17 cellular contexts compared by ENCODE assay signal in the genomic region with DNA sequence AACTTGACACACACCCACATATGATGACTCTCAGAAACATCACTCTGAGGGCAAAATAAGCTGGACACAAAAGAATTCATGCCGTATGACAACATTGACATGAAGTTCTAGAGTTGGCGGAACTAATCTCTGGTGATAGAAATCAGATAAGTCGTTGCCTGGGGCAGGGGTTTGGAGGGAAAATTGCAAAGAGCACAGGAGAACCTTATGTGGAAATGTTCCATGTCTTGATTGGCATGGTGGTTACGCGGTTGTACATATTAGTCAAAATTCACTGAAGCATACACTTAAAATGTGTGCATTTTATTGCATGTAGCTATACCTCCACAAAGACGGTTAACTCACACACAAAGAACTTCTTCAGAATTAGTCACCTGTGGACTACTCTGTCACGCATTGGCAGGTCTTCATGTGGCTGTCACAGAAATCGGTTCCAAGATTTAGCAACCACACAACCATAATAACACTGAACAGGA.
DNase-seq lines count a peak whose midpoint lies in the region; ATAC-seq and TF ChIP-seq lines count a peak whose summit lies in the region.
"Had no signal": no experiment of that assay in that cellular context is flagged by ENCODE, and none has a peak within 500 bp of the region (broad histone marks: within the 10 kb centered on the region; RNA-seq: fewer than 3 reads in every experiment).

No MANE protein-coding gene starts in this region.

- TF ChIP-seq CTCF in epithelial cell of esophagus (IDR thresholded peaks at IDR 0.05; ENCODE audit: insufficient read depth, low read depth, low read length, missing control alignments) (no peak), tibial nerve (IDR thresholded peaks at IDR 0.05) (no peak)

- H3K4me1 ChIP-seq in tibial nerve = no peaks in the 10 kb centered on the region
- H3K4me1 ChIP-seq: ascending aorta, sigmoid colon, SJCRH30 had no signal

- H3K36me3 ChIP-seq in tibial nerve = no peaks in the 10 kb centered on the region
- H3K36me3 ChIP-seq: ascending aorta, sigmoid colon, SJCRH30 had no signal

- TF ChIP-seq EP300 in tibial nerve (IDR thresholded peaks at IDR 0.05) = no peak

- ATAC-seq in GM18867 (IDR thresholded peaks at IDR 0.05; ENCODE audit: unreplicated experiment) (peak; percentile 74), HG03432 (IDR thresholded peaks at IDR 0.05; ENCODE audit: unreplicated experiment) (peak; percentile 76)
- ATAC-seq in activated naive CD8-positive, alpha-beta T cell treated with anti-CD3 and anti-CD28 coated beads, Interleukin-2, amount 50 U/mL, for 24 hours = no peak
- ATAC-seq: HepG2 had no signal

- H3K27me3 Mint-ChIP-seq in activated naive CD8-positive, alpha-beta T cell treated with anti-CD3 and anti-CD28 coated beads, Interleukin-2, amount 50 U/mL, for 24 hours = peaks cover 11% of the 10 kb centered on the region

- H3K4me3 ChIP-seq in epithelial cell of esophagus (ENCODE audit: low read length) (no peak overlapping the region), tibial nerve (no peak overlapping the region)
- H3K4me3 ChIP-seq: ascending aorta, sigmoid colon, SJCRH30 had no signal

- H3K9me3 Mint-ChIP-seq in activated naive CD8-positive, alpha-beta T cell treated with anti-CD3 and anti-CD28 coated beads, Interleukin-2, amount 50 U/mL, for 24 hours = no peaks in the 10 kb centered on the region

- H3K4me3 Mint-ChIP-seq in activated naive CD8-positive, alpha-beta T cell treated with anti-CD3 and anti-CD28 coated beads, Interleukin-2, amount 50 U/mL, for 24 hours = no peak overlapping the region

- 92 to 93% methylated on average over 8 of the region's 8 CpGs for WGBS in tibial nerve, 2 donors

- no peaks in the 10 kb centered on the region for H3K9me3 ChIP-seq in tibial nerve
- H3K9me3 ChIP-seq: ascending aorta, sigmoid colon had no signal

- H3K27ac Mint-ChIP-seq in activated naive CD8-positive, alpha-beta T cell treated with anti-CD3 and anti-CD28 coated beads, Interleukin-2, amount 50 U/mL, for 24 hours = no peak overlapping the region

- H3K27me3 ChIP-seq in tibial nerve = no peaks in the 10 kb centered on the region
- H3K27me3 ChIP-seq: ascending aorta had no signal

- no peak for TF ChIP-seq POLR2A in tibial nerve (IDR thresholded peaks at IDR 0.05)

- no peaks in the 10 kb centered on the region for H3K4me1 Mint-ChIP-seq in activated naive CD8-positive, alpha-beta T cell treated with anti-CD3 and anti-CD28 coated beads, Interleukin-2, amount 50 U/mL, for 24 hours

- no peaks in the 10 kb centered on the region for H3K36me3 Mint-ChIP-seq in activated naive CD8-positive, alpha-beta T cell treated with anti-CD3 and anti-CD28 coated beads, Interleukin-2, amount 50 U/mL, for 24 hours (ENCODE audit: low read depth)

- no peak overlapping the region for H3K27ac ChIP-seq in tibial nerve
- H3K27ac ChIP-seq: ascending aorta, sigmoid colon, SJCRH30 had no signal

- DNase-seq in DMS79 treated with DMSO at 0.1 percent for 48 hours (lab: John Stamatoyannopoulos, UW) (peak; percentile 9), epithelial cell of esophagus (ENCODE audit: low read depth) (peak; percentile 94), AG20443 (ENCODE audit: low spot score) (no peak), tibial nerve (ENCODE audit: low spot score in 2 of 2) (no peak)
- DNase-seq in activated naive CD8-positive, alpha-beta T cell treated with anti-CD3 and anti-CD28 coated beads, Interleukin-2, amount 50 U/mL, for 24 hours = no peak
- no peak for DNase-seq in activated CD4-positive, CD25-positive, alpha-beta regulatory T cell (lab: John Stamatoyannopoulos, UW)
- DNase-seq: activated CD4-positive, alpha-beta T cell treated with anti-CD3 and anti-CD28 coated beads for 48 hours; cortex of kidney; NCI-H2171; sigmoid colon; stimulated activated CD4-positive, alpha-beta T cell treated with anti-CD3 and anti-CD28 coated beads, Interleukin-4, amount 100 ng/mL, for 24 hours; T-helper 9 cell had no signal

Comparison
In these comparisons a context has a peak if more than half of its experiments do, and no peak if none do; other contexts are left out.
1. DNase-seq: peak in DMS79 treated with DMSO at 0.1 percent for 48 hours (single experiment) and epithelial cell of esophagus (single experiment); none in AG20443 (single experiment), activated naive CD8-positive, alpha-beta T cell treated with anti-CD3 and anti-CD28 coated beads, Interleukin-2, amount 50 U/mL, for 24 hours (single experiment), tibial nerve (0 of 2) and activated CD4-positive, CD25-positive, alpha-beta regulatory T cell (0 of 4).